Comparison of ENCODE assay signal across 23 cellular contexts in genomic region chr3:94294806-94295205, GRCh38.
"Had no signal": no experiment of that assay in that cellular context is flagged by ENCODE, and none has a peak within 500 bp of the region (broad histone marks: within the 10 kb centered on the region; RNA-seq: fewer than 3 reads in every experiment).

No MANE protein-coding gene starts in this region.

- H3K4me1 Mint-ChIP-seq: memory B cell; natural killer cell; stimulated activated memory B cell treated with anti-CD40 and anti-IgM and Interleukin-4, amounts not matched to agents 10 μg/mL and 1 μg/mL and 100 μg/mL, for 72 hours had no signal

- H3K4me3 Mint-ChIP-seq: effector memory CD8-positive, alpha-beta T cell; memory B cell; natural killer cell; stimulated activated memory B cell treated with anti-CD40 and anti-IgM and Interleukin-4, amounts not matched to agents 10 μg/mL and 1 μg/mL and 100 μg/mL, for 72 hours; stimulated activated naive CD8-positive, alpha-beta T cell treated with anti-CD3 and anti-CD28 coated beads, Interleukin-15, Interleukin-2, amounts not matched to agents 100 ng/mL and 50 ng/mL, for 24 hours had no signal

- H3K36me3 ChIP-seq: ovary, transverse colon, upper lobe of right lung, uterus had no signal

- DNase-seq: caudate nucleus; cerebellar nuclear complex; cortex of kidney; effector memory CD8-positive, alpha-beta T cell; head of caudate nucleus; left ventricle myocardium superior; natural killer cell; occipital lobe; ovary; posterior cingulate gyrus; psoas muscle; stimulated activated CD4-positive, alpha-beta T cell treated with anti-CD3 and anti-CD28 coated beads, Interleukin-12 subunit alpha, Interleukin-12 subunit beta, amount 100 ng/mL, for 4 hours; stimulated activated CD4-positive, alpha-beta T cell treated with anti-CD3 and anti-CD28 coated beads, Interleukin-1b, Interleukin-23, amount 100 ng/mL, for 48 hours; stimulated activated CD4-positive, alpha-beta T cell treated with anti-CD3 and anti-CD28 coated beads, Interleukin-4, amount 100 ng/mL, for 1 hour; transverse colon; upper lobe of right lung; uterus had no signal

- ATAC-seq: effector memory CD8-positive, alpha-beta T cell; left ventricle myocardium superior; natural killer cell; psoas muscle; sciatic nerve; stimulated activated memory B cell treated with anti-CD40 and anti-IgM and Interleukin-4, amounts not matched to agents 10 μg/mL and 1 μg/mL and 100 μg/mL, for 72 hours; upper lobe of right lung had no signal

- H3K4me1 ChIP-seq: psoas muscle, upper lobe of right lung, uterus had no signal

- H3K4me2 ChIP-seq: smooth muscle cell had no signal

- H3K4me3 ChIP-seq: lung, ovary, psoas muscle, smooth muscle cell, transverse colon, upper lobe of right lung, uterus had no signal

- H3K27me3 Mint-ChIP-seq: effector memory CD8-positive, alpha-beta T cell; stimulated activated memory B cell treated with anti-CD40 and anti-IgM and Interleukin-4, amounts not matched to agents 10 μg/mL and 1 μg/mL and 100 μg/mL, for 72 hours; stimulated activated naive CD8-positive, alpha-beta T cell treated with anti-CD3 and anti-CD28 coated beads, Interleukin-15, Interleukin-2, amounts not matched to agents 100 ng/mL and 50 ng/mL, for 24 hours had no signal

- H3K27me3 ChIP-seq: ovary, transverse colon, upper lobe of right lung, uterus had no signal

- H3K36me3 Mint-ChIP-seq: memory B cell; natural killer cell; stimulated activated memory B cell treated with anti-CD40 and anti-IgM and Interleukin-4, amounts not matched to agents 10 μg/mL and 1 μg/mL and 100 μg/mL, for 72 hours had no signal

- H3K9me3 ChIP-seq: ovary, psoas muscle, transverse colon, upper lobe of right lung, uterus had no signal

- H3K27ac Mint-ChIP-seq: effector memory CD8-positive, alpha-beta T cell; memory B cell; natural killer cell; stimulated activated memory B cell treated with anti-CD40 and anti-IgM and Interleukin-4, amounts not matched to agents 10 μg/mL and 1 μg/mL and 100 μg/mL, for 72 hours; stimulated activated naive CD8-positive, alpha-beta T cell treated with anti-CD3 and anti-CD28 coated beads, Interleukin-15, Interleukin-2, amounts not matched to agents 100 ng/mL and 50 ng/mL, for 24 hours had no signal

- H3K27ac ChIP-seq: ovary, psoas muscle, transverse colon, upper lobe of right lung, uterus had no signal

- H3K9me3 Mint-ChIP-seq: effector memory CD8-positive, alpha-beta T cell; stimulated activated memory B cell treated with anti-CD40 and anti-IgM and Interleukin-4, amounts not matched to agents 10 μg/mL and 1 μg/mL and 100 μg/mL, for 72 hours; stimulated activated naive CD8-positive, alpha-beta T cell treated with anti-CD3 and anti-CD28 coated beads, Interleukin-15, Interleukin-2, amounts not matched to agents 100 ng/mL and 50 ng/mL, for 24 hours had no signal
